Comparison of ENCODE assay signal across 19 cellular contexts in genomic region chr1:59018860-59019259, GRCh38.
DNase-seq lines count a peak whose midpoint lies in the region; ATAC-seq and TF ChIP-seq lines count a peak whose summit lies in the region.
"Had no signal": no experiment of that assay in that cellular context is flagged by ENCODE, and none has a peak within 500 bp of the region (broad histone marks: within the 10 kb centered on the region; RNA-seq: fewer than 3 reads in every experiment).

No MANE protein-coding gene starts in this region.

- H3K9ac ChIP-seq in IMR-90 (ENCODE audit: low read depth, low read length) = no peak overlapping the region
- no peak overlapping the region for H3K9ac ChIP-seq in trophoblast cell (ENCODE audit: low read length)

- peak overlapping the region; percentile 95; the same call in 2 of the 3 replicates for H2BK15ac ChIP-seq in IMR-90 (ENCODE audit: low read depth, low read length)

- BruUV-seq in IMR-90 (replicated peaks; lab: Mats Ljungman, UMichigan) = no TSS peak

- H3K23ac ChIP-seq in IMR-90 (ENCODE audit: low read depth, low read length) = no peak overlapping the region
- no peak overlapping the region for H3K23ac ChIP-seq in trophoblast cell (ENCODE audit: low read length)

- no peaks in the 10 kb centered on the region; the same call in 1 of the 2 replicates for H3K9me3 ChIP-seq in IMR-90 (ENCODE audit: control insufficient read depth, insufficient read depth, low read length)
- H3K9me3 ChIP-seq in trophoblast cell (ENCODE audit: insufficient read depth, low read depth, low read length) = no peaks in the 10 kb centered on the region
- H3K9me3 ChIP-seq: mucosa of descending colon, transverse colon had no signal

- in situ Hi-C loops in IMR-90 (cut with MboI; ENCODE audit: low sequenced_read_pairs) = no loop called here

- H3K4me2 ChIP-seq in IMR-90 (ENCODE audit: low read depth, low read length) = no peak overlapping the region
- no peak overlapping the region for H3K4me2 ChIP-seq in trophoblast cell (ENCODE audit: low read length)
- H3K4me2 ChIP-seq: hepatocyte had no signal

- peaks cover 4% of the 10 kb centered on the region for H3K9me3 Mint-ChIP-seq in T-helper 2 cell treated with Interferon-gamma antibody and Interleukin-4, amounts not matched to agents 5 μg/mL and 100 μg/mL, for 36 hours

- H3K27ac ChIP-seq in IMR-90 (ENCODE audit: insufficient read depth, low read length) (no peak overlapping the region), foreskin keratinocyte (peak overlapping the region; percentile 87), trophoblast cell (ENCODE audit: low read depth, low read length) (no peak overlapping the region)
- H3K27ac ChIP-seq: C4-2B, hepatocyte had no signal

- H2AK5ac ChIP-seq in IMR-90 (ENCODE audit: low read depth, low read length) (peak overlapping the region; percentile 20; the same call in 1 of the 2 replicates), trophoblast cell (ENCODE audit: low read length) (peak overlapping the region; percentile 7)

- H2BK12ac ChIP-seq in trophoblast cell (ENCODE audit: low read length) = no peak overlapping the region

- H3K4ac ChIP-seq in IMR-90 (ENCODE audit: low read depth, low read length) (0 out of 2 replicates have a peak overlapping the region, but pooled peaks have one; percentile 6), trophoblast cell (ENCODE audit: low read depth, low read length) (no peak overlapping the region)

- H3K4me1 Mint-ChIP-seq in T-helper 2 cell treated with Interferon-gamma antibody and Interleukin-4, amounts not matched to agents 5 μg/mL and 100 μg/mL, for 36 hours (ENCODE audit: low read depth) = peaks cover 50% of the 10 kb centered on the region

- H3K18ac ChIP-seq in IMR-90 (ENCODE audit: low read depth, low read length) = no peak overlapping the region
- no peak overlapping the region for H3K18ac ChIP-seq in trophoblast cell (ENCODE audit: low read length)

- H3K14ac ChIP-seq in IMR-90 (replicated peaks; ENCODE audit: low read depth, low read length) (no peak overlapping the region), trophoblast cell (ENCODE audit: low read length) (no peak overlapping the region)

- H2BK5ac ChIP-seq in IMR-90 (ENCODE audit: low read depth, low read length, poor library complexity, severe bottlenecking) (no peak overlapping the region), trophoblast cell (ENCODE audit: low read depth, low read length, poor library complexity) (no peak overlapping the region)

- intact Hi-C loops in IMR-90 (cut with micrococcal nuclease) = loop anchor here (10.0 kb wide), 1 partner anchor 126 kb away; no protein-coding TSS in a partner anchor

- no peak overlapping the region for H2AK9ac ChIP-seq in IMR-90 (replicated peaks; ENCODE audit: low read depth, low read length, poor library complexity)

- no peak for DNase-seq in T-helper 2 cell treated with Interferon-gamma antibody and Interleukin-4, amounts not matched to agents 5 μg/mL and 100 μg/mL, for 36 hours (ENCODE audit: low spot score)
- DNase-seq in T-helper 2 cell = no peak
- DNase-seq in IMR-90 = no peak
- DNase-seq in foreskin keratinocyte = no peak
- no peak for DNase-seq in trophoblast cell
- DNase-seq in GM19240 (ENCODE audit: insufficient read length, low spot score) = no peak
- DNase-seq: 8988T; DMS79; effector CD4-positive, alpha-beta T cell; kidney glomerular epithelial cell; MM.1S; mucosa of descending colon; NCI-H187; small intestine; transverse colon had no signal

- peaks cover 28% of the 10 kb centered on the region for H3K9me1 ChIP-seq in IMR-90 (ENCODE audit: insufficient read depth, low read length)

- no CpG with 5 or more reads among the region's 7 CpGs for WGBS in IMR-90 (ENCODE audit: extremely low coverage in 2 of 2, insufficient read length in 1 of 2), 2 experiments
- no CpG with 5 or more reads among the region's 7 CpGs for WGBS in trophoblast cell (ENCODE audit: extremely low coverage, insufficient coverage, insufficient read length)

- CTCF ChIA-PET in IMR-90 (lab: Yijun Ruan, JAX) = no interaction called here

- no peaks in the 10 kb centered on the region for H3K79me2 ChIP-seq in trophoblast cell (ENCODE audit: control insufficient read depth, insufficient read depth, low read length, poor library complexity)
- H3K79me2 ChIP-seq: hepatocyte had no signal

- H4K8ac ChIP-seq in IMR-90 (ENCODE audit: low read depth in 2 of 2, low read length in 2 of 2) (peak overlapping the region; percentile 89 to 99; a peak in 2 of 4 replicates), trophoblast cell (ENCODE audit: low read depth, low read length) (no peak overlapping the region)

- H2AFZ ChIP-seq in IMR-90 (replicated peaks; ENCODE audit: low read length, poor library complexity) = no peak overlapping the region
- H2AFZ ChIP-seq in trophoblast cell (ENCODE audit: insufficient read depth, low read length, poor library complexity) = no peak overlapping the region
- H2AFZ ChIP-seq: hepatocyte had no signal

- no peak overlapping the region for H3K56ac ChIP-seq in IMR-90 (ENCODE audit: extremely low read depth, insufficient read depth, low read length)

- dilution Hi-C loops in IMR-90 (cut with HindIII; ENCODE audit: low sequenced_read_pairs, unreplicated experiment) = no loop called here

- H2BK20ac ChIP-seq in IMR-90 (ENCODE audit: low read depth, low read length) = peak overlapping the region; percentile 21; the same call in 1 of the 2 replicates

- no peaks in the 10 kb centered on the region for H3K27me3 Mint-ChIP-seq in T-helper 2 cell treated with Interferon-gamma antibody and Interleukin-4, amounts not matched to agents 5 μg/mL and 100 μg/mL, for 36 hours (ENCODE audit: low read depth)

- H3K36me3 Mint-ChIP-seq in T-helper 2 cell treated with Interferon-gamma antibody and Interleukin-4, amounts not matched to agents 5 μg/mL and 100 μg/mL, for 36 hours (ENCODE audit: low read depth) = peaks cover 6% of the 10 kb centered on the region

- H3K79me1 ChIP-seq in IMR-90 (ENCODE audit: low read depth in 1 of 2, low read length in 2 of 2) (peaks cover 0 to 9% of the 10 kb centered on the region in 2 experiments; a peak in 1 of 4 replicates), trophoblast cell (ENCODE audit: low read length) (peaks cover 11% of the 10 kb centered on the region)

- H3K27ac Mint-ChIP-seq in T-helper 2 cell treated with Interferon-gamma antibody and Interleukin-4, amounts not matched to agents 5 μg/mL and 100 μg/mL, for 36 hours = peak overlapping the region; percentile 66

- H4K5ac ChIP-seq in IMR-90 (ENCODE audit: low read depth, low read length) = no peak overlapping the region

- no peaks in the 10 kb centered on the region for H3K27me3 ChIP-seq in IMR-90 (ENCODE audit: control insufficient read depth, insufficient read depth, low read length)
- no peaks in the 10 kb centered on the region for H3K27me3 ChIP-seq in foreskin keratinocyte
- no peaks in the 10 kb centered on the region for H3K27me3 ChIP-seq in trophoblast cell (ENCODE audit: insufficient read depth, low read length)
- H3K27me3 ChIP-seq: hepatocyte, transverse colon had no signal

- TF ChIP-seq CTCF in IMR-90 (conservative IDR thresholded peaks at IDR 0.05; ENCODE audit: low read depth, low read length) = no peak
- TF ChIP-seq CTCF in foreskin keratinocyte (conservative IDR thresholded peaks at IDR 0.05) = no peak

- H2BK120ac ChIP-seq in IMR-90 (ENCODE audit: low read depth, low read length) = peak overlapping the region; percentile 98
- no peak overlapping the region for H2BK120ac ChIP-seq in trophoblast cell (ENCODE audit: insufficient read depth, low read length, poor library complexity)

- no peak for TF ChIP-seq POLR2A in IMR-90 (IDR thresholded peaks at IDR 0.05; ENCODE audit: low read depth, low read length)

- H4K12ac ChIP-seq in trophoblast cell (ENCODE audit: low read depth, low read length) = no peak overlapping the region

- no peak overlapping the region for H4K91ac ChIP-seq in IMR-90 (ENCODE audit: insufficient read depth, low read depth, low read length)
- H4K91ac ChIP-seq in trophoblast cell (ENCODE audit: low read depth, low read length) = no peak overlapping the region

- POLR2A ChIA-PET in IMR-90 (lab: Charles Lee; ENCODE audit: unreplicated experiment) = no interaction called here

- peak overlapping the region; percentile 7 for H3K4me3 Mint-ChIP-seq in T-helper 2 cell treated with Interferon-gamma antibody and Interleukin-4, amounts not matched to agents 5 μg/mL and 100 μg/mL, for 36 hours

- H3K36me3 ChIP-seq in IMR-90 (ENCODE audit: control insufficient read depth, insufficient read depth, low read length) (no peaks in the 10 kb centered on the region), trophoblast cell (ENCODE audit: control insufficient read depth in 1 of 2, insufficient read depth in 2 of 2, low read length in 2 of 2) (no peaks in the 10 kb centered on the region)
- H3K36me3 ChIP-seq: transverse colon had no signal

- H4K20me1 ChIP-seq in IMR-90 (ENCODE audit: insufficient read depth, low read length) = no peaks in the 10 kb centered on the region

- H3K4me3 ChIP-seq in IMR-90 (ENCODE audit: insufficient read depth, low read depth, low read length) (no peak overlapping the region), trophoblast cell (ENCODE audit: low read depth, low read length) (no peak overlapping the region)
- H3K4me3 ChIP-seq: hepatocyte, mucosa of descending colon, transverse colon had no signal

- TF ChIP-seq RAD21 in IMR-90 (IDR thresholded peaks at IDR 0.05; ENCODE audit: low read length) = no peak

- ATAC-seq in IMR-90 (ENCODE audit: low read depth) (no peak), foreskin keratinocyte (no peak), GM19328 (IDR thresholded peaks at IDR 0.05; ENCODE audit: unreplicated experiment) (no peak)
- ATAC-seq in activated CD4-positive, CD25-positive, alpha-beta regulatory T cell treated with anti-CD3 and anti-CD28 coated beads, Interleukin-2, amount 50 U/mL, for 24 hours = no peak
- ATAC-seq: mucosa of descending colon had no signal

- H3K4me1 ChIP-seq in IMR-90 (ENCODE audit: control insufficient read depth, insufficient read depth, low read length) (peaks cover 24% of the 10 kb centered on the region), foreskin keratinocyte (peaks cover 11% of the 10 kb centered on the region), trophoblast cell (ENCODE audit: control insufficient read depth in 1 of 2, insufficient read depth in 2 of 2, low read length in 2 of 2) (peaks cover 26 to 34% of the 10 kb centered on the region in 2 experiments)

TF ChIP-seq in IMR-90, 13 proteins besides CTCF, POLR2A, EP300 and RAD21 (continues in another document):
- TF ChIP-seq ELK1 (IDR thresholded peaks at IDR 0.05; ENCODE audit: borderline replicate concordance, low read depth, low read length) (no peak), MAZ (IDR thresholded peaks at IDR 0.05; ENCODE audit: borderline replicate concordance, low read depth, low read length) (no peak)
